8 cellular contexts compared by ENCODE assay signal in genomic region chr6:150334790-150335783, GRCh38. TPM values are rescaled to one million over a fixed set of nuclear protein-coding genes. Genes with fewer than 3 reads are reported as not detected.
DNase-seq lines count a peak whose midpoint lies in the region; ATAC-seq and TF ChIP-seq lines count a peak whose summit lies in the region.

No MANE protein-coding gene starts in this region.

- no peak overlapping the region for H3K4me3 Mint-ChIP-seq in progenitor cell of endocrine pancreas (ENCODE audit: low read depth)

- intact Hi-C loops in cardiac septum (cut with DNase I) (loop anchor here (1.0 kb wide), 1 partner anchor 255 kb away; no protein-coding TSS in a partner anchor), left ventricle myocardium superior (cut with micrococcal nuclease) (loop anchor here (2.0 kb wide), 1 partner anchor 254 kb away; no protein-coding TSS in a partner anchor)

- no peaks in the 10 kb centered on the region for H3K36me3 Mint-ChIP-seq in progenitor cell of endocrine pancreas (ENCODE audit: insufficient read depth)

- H3K27ac ChIP-seq in VCaP, result no peak overlapping the region

- H3K9me3 Mint-ChIP-seq in progenitor cell of endocrine pancreas (ENCODE audit: low read depth), result peaks cover 5% of the 10 kb centered on the region

- H3K4me1 Mint-ChIP-seq in progenitor cell of endocrine pancreas (ENCODE audit: low read depth), result no peaks in the 10 kb centered on the region

- H3K27ac Mint-ChIP-seq in progenitor cell of endocrine pancreas, result no peak overlapping the region

- H3K27me3 Mint-ChIP-seq in progenitor cell of endocrine pancreas, result peaks cover 9% of the 10 kb centered on the region

- TF ChIP-seq CTCF in VCaP (conservative IDR thresholded peaks at IDR 0.05) (peak; percentile 91), progenitor cell of endocrine pancreas (IDR thresholded peaks at IDR 0.05; ENCODE audit: unreplicated experiment) (peak; percentile 89)

- peak; percentile 35 for DNase-seq in cardiac septum (ENCODE audit: low spot score)
- DNase-seq in left ventricle myocardium superior, result no peak
- DNase-seq in LoVo (ENCODE audit: low spot score), result peak; percentile 57
- DNase-seq in foreskin melanocyte, result peak; percentile 48
- DNase-seq in progenitor cell of endocrine pancreas (ENCODE audit: low spot score, unreplicated experiment), result peak; percentile 22

- ATAC-seq in left ventricle myocardium superior, result no peak
- no peak for ATAC-seq in HG03175 (IDR thresholded peaks at IDR 0.05; ENCODE audit: unreplicated experiment)
- ATAC-seq in HG02970 (IDR thresholded peaks at IDR 0.05; ENCODE audit: low FRiP score, unreplicated experiment), result no peak

RNA-seq across cellular contexts. Expression of gene IYD, which starts 33.7 kb away (rescaled TPM):
- total RNA-seq in cardiac septum (not detected), left ventricle myocardium superior (not detected), progenitor cell of endocrine pancreas (0.22 and 0.38 TPM in 2 replicates)
